ENCODE assay signal across 2 cellular contexts in the genomic region with DNA sequence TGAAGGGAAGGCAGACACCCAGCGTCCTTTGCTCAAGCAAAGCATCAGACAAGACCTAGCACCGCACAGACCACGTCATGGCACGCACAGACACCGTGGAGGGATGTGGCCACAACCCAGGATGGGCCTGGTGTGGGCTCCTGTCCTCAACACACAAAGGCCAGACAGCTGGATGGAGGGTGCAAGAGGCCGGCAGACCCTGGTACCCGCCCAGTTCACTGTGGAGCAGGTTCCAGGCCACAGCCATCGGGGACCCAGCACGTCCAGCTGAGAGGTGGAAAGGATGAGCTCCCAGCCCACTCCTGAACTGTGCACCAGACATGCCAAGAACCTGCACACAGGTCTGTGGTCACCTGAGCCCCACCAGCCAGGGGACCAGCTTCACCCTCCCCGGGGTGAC.
TF ChIP-seq lines count a peak whose summit lies in the region.

No MANE protein-coding gene starts in this region.

TF ChIP-seq in GM12878, 131 proteins besides CTCF, POLR2A, EP300 and RAD21:
- TF ChIP-seq NR2C2 (IDR thresholded peaks at IDR 0.05; ENCODE audit: borderline replicate concordance, control insufficient read depth, insufficient read length, low read depth) (no peak), BHLHE40 (IDR thresholded peaks at IDR 0.05; ENCODE audit: borderline replicate concordance in 1 of 2, low read depth in 2 of 2, low read length in 1 of 2) (no peak), NR2F1 (conservative IDR thresholded peaks at IDR 0.05) (no peak), SMAD5 (IDR thresholded peaks at IDR 0.05; ENCODE audit: low read depth) (no peak), PAX5 (IDR thresholded peaks at IDR 0.05; ENCODE audit: borderline replicate concordance, low read depth, low read length) (no peak), ZNF622 (IDR thresholded peaks at IDR 0.05) (no peak), SP1 (IDR thresholded peaks at IDR 0.05; ENCODE audit: low read depth, low read length) (no peak), MTA2 (IDR thresholded peaks at IDR 0.05; ENCODE audit: low read depth) (no peak)
- TF ChIP-seq, protein P1, sequence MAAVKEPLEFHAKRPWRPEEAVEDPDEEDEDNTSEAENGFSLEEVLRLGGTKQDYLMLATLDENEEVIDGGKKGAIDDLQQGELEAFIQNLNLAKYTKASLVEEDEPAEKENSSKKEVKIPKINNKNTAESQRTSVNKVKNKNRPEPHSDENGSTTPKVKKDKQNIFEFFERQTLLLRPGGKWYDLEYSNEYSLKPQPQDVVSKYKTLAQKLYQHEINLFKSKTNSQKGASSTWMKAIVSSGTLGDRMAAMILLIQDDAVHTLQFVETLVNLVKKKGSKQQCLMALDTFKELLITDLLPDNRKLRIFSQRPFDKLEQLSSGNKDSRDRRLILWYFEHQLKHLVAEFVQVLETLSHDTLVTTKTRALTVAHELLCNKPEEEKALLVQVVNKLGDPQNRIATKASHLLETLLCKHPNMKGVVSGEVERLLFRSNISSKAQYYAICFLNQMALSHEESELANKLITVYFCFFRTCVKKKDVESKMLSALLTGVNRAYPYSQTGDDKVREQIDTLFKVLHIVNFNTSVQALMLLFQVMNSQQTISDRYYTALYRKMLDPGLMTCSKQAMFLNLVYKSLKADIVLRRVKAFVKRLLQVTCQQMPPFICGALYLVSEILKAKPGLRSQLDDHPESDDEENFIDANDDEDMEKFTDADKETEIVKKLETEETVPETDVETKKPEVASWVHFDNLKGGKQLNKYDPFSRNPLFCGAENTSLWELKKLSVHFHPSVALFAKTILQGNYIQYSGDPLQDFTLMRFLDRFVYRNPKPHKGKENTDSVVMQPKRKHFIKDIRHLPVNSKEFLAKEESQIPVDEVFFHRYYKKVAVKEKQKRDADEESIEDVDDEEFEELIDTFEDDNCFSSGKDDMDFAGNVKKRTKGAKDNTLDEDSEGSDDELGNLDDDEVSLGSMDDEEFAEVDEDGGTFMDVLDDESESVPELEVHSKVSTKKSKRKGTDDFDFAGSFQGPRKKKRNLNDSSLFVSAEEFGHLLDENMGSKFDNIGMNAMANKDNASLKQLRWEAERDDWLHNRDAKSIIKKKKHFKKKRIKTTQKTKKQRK (IDR thresholded peaks at IDR 0.05; ENCODE audit: low read depth, low read length) = no peak
- TF ChIP-seq, protein P2, sequence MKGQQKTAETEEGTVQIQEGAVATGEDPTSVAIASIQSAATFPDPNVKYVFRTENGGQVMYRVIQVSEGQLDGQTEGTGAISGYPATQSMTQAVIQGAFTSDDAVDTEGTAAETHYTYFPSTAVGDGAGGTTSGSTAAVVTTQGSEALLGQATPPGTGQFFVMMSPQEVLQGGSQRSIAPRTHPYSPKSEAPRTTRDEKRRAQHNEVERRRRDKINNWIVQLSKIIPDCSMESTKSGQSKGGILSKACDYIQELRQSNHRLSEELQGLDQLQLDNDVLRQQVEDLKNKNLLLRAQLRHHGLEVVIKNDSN (IDR thresholded peaks at IDR 0.05; ENCODE audit: borderline replicate concordance, extremely low read length, insufficient read depth, low read depth, low read length) = no peak
- TF ChIP-seq, protein P3, sequence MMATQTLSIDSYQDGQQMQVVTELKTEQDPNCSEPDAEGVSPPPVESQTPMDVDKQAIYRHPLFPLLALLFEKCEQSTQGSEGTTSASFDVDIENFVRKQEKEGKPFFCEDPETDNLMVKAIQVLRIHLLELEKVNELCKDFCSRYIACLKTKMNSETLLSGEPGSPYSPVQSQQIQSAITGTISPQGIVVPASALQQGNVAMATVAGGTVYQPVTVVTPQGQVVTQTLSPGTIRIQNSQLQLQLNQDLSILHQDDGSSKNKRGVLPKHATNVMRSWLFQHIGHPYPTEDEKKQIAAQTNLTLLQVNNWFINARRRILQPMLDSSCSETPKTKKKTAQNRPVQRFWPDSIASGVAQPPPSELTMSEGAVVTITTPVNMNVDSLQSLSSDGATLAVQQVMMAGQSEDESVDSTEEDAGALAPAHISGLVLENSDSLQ (IDR thresholded peaks at IDR 0.05) = no peak

TF ChIP-seq in HepG2, 621 proteins besides CTCF, POLR2A, EP300 and RAD21:
- TF ChIP-seq, protein P4, sequence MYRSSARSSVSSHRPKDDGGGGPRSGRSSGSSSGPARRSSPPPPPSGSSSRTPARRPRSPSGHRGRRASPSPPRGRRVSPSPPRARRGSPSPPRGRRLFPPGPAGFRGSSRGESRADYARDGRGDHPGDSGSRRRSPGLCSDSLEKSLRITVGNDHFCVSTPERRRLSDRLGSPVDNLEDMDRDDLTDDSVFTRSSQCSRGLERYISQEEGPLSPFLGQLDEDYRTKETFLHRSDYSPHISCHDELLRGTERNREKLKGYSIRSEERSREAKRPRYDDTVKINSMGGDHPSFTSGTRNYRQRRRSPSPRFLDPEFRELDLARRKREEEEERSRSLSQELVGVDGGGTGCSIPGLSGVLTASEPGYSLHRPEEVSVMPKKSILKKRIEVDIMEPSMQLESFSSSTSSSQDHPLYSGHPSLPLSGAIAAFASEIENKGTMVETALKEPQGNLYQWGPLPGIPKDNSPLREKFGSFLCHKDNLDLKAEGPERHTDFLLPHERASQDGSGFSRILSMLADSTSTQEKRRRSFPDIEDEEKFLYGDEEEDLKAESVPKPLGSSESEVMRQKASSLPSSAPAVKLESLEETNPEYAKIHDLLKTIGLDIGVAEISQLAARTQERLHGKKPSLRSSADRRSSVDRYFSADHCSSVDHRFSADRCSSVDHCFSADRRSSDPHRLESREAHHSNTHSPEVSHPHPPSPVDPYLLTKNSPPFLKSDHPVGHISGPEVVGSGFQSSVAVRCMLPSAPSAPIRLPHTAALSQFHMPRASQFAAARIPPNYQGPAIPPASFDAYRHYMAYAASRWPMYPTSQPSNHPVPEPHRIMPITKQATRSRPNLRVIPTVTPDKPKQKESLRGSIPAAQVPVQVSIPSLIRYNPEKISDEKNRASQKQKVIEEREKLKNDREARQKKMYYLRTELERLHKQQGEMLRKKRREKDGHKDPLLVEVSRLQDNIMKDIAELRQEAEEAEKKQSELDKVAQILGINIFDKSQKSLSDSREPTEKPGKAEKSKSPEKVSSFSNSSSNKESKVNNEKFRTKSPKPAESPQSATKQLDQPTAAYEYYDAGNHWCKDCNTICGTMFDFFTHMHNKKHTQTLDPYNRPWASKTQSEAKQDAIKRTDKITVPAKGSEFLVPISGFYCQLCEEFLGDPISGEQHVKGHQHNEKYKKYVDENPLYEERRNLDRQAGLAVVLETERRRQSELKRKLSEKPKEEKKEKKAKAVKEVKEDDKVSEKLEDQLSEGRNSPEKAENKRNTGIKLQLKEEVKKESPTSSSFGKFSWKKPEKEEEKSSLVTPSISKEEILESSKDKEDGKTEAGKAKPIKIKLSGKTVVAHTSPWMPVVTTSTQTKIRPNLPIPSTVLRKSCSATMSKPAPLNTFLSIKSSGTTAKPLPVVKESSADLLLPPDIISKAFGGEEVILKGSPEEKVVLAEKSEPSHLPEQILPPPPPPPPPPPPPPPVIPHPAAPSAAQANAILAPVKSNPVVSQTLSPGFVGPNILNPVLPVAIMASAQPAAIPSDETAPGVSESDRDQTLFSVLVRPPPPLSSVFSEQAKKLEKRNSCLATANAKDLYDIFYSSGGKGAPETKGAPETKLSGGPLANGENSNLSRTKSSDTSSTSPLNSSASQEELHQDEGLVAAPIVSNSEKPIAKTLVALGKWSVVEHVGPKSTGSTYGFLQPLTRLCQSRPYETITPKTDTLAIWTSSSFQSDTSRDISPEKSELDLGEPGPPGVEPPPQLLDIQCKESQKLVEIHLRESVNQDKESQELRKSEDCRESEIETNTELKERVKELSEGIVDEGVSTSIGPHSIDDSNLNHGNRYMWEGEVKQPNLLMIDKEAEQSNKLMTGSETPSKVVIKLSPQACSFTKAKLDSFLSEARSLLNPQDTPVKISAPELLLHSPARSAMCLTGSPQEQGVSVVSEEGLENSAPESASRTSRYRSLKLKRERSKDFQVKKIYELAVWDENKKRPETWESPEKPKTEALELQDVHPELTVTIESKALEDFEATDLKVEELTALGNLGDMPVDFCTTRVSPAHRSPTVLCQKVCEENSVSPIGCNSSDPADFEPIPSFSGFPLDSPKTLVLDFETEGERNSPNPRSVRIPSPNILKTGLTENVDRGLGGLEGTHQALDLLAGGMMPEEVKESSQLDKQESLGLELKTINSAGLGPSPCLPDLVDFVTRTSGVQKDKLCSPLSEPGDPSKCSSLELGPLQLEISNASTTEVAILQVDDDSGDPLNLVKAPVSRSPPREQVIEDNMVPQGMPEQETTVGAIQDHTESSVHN (CRISPR knock-in tag; IDR thresholded peaks at IDR 0.05) = no peak
- TF ChIP-seq, protein P5, sequence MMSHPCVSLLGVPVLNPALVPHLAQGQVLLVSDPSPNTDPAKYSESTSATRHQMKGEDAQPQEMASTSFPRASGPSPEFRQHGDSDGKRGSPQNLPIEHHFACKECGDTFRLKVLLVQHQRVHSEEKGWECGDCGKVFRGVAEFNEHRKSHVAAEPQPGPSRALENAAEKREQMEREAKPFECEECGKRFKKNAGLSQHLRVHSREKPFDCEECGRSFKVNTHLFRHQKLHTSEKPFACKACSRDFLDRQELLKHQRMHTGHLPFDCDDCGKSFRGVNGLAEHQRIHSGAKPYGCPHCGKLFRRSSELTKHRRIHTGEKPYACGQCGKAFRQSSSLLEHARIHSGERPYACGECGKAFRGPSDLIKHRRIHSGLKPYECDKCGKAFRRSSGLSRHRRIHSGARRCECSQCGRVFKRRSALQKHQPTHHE (CRISPR knock-in tag; IDR thresholded peaks at IDR 0.05; ENCODE audit: borderline replicate concordance) = no peak
- TF ChIP-seq AGO2 (optimal IDR thresholded peaks at IDR 0.05; ENCODE audit: low read depth, low read length) = peak; percentile 4
- TF ChIP-seq, protein P6, sequence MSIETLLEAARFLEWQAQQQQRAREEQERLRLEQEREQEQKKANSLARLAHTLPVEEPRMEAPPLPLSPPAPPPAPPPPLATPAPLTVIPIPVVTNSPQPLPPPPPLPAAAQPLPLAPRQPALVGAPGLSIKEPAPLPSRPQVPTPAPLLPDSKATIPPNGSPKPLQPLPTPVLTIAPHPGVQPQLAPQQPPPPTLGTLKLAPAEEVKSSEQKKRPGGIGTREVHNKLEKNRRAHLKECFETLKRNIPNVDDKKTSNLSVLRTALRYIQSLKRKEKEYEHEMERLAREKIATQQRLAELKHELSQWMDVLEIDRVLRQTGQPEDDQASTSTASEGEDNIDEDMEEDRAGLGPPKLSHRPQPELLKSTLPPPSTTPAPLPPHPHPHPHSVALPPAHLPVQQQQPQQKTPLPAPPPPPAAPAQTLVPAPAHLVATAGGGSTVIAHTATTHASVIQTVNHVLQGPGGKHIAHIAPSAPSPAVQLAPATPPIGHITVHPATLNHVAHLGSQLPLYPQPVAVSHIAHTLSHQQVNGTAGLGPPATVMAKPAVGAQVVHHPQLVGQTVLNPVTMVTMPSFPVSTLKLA (IDR thresholded peaks at IDR 0.05) = no peak
